In the genomic region with DNA sequence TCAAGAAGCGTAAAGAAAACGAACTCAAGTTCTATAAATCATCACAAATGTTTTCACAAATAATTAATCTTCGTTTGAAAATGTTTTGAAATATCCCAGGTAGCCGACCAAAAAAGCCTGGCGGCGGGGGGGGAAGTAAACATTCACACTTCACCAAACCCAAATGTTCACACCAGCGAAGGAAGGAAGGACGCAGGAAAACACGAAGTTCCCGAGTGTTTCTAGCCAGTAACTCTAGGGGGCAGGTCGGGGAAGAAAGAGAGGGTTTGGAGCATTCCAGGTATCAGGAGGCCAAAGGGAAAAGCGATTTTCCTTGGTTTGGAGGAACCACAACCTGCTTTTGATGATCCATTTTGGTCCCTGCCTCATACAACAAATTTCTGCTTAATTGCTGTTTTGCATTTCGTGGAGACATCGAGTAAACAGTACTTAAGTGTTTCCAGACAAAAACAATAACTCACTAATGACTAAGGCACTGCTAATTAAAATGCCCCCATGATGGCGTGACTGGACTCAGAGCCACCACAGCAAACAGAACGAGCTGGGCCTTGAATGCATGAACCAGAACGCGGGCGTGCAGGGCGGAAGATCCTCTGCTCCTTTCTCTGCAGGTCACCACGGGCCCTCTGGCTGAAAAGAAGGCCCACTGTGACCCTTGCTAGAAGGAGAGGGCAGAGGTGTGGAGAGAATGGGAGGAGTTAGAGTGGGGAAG, we compare ENCODE assay signal across 14 cellular contexts. TPM values are rescaled to one million over a fixed set of nuclear protein-coding genes. Genes with fewer than 3 reads are reported as not detected.
DNase-seq lines count a peak whose midpoint lies in the region; ATAC-seq, FAIRE-seq and TF ChIP-seq lines count a peak whose summit lies in the region.
"Had no signal": no experiment of that assay in that cellular context is flagged by ENCODE, and none has a peak within 500 bp of the region (broad histone marks: within the 10 kb centered on the region; RNA-seq: fewer than 3 reads in every experiment).

No MANE protein-coding gene starts in this region.

- WGBS in A549 (ENCODE audit: missing lambda C conversion rate): 81% methylated on average over 21 of the region's 21 CpGs

- H3K9me3 ChIP-seq in A549: no peaks in the 10 kb centered on the region

- H3K4me1 Mint-ChIP-seq in activated CD4-positive, alpha-beta memory T cell treated with anti-CD3 and anti-CD28 coated beads for 36 hours (ENCODE audit: low read depth): no peaks in the 10 kb centered on the region

- DNase-seq in A549 (ENCODE audit: low read depth in 1 of 2, low spot score in 1 of 2) (no peak), GM12892 (ENCODE audit: insufficient read length) (no peak), astrocyte of the spinal cord (ENCODE audit: low read depth, low spot score) (no peak), left kidney (ENCODE audit: low read depth, low spot score) (peak; percentile 73), NCI-H510A treated with DMSO at 0.1 percent for 48 hours (lab: John Stamatoyannopoulos, UW) (no peak), iPS-NIHi11 (ENCODE audit: low spot score) (no peak)
- no peak for DNase-seq in activated CD4-positive, alpha-beta memory T cell treated with anti-CD3 and anti-CD28 coated beads for 36 hours
- DNase-seq: activated CD4-positive, alpha-beta memory T cell treated with anti-CD3 and anti-CD28 coated beads, Interleukin-2, amount 10 ng/mL, durations not matched to agents 7 days and 5 days; EL; Kasumi-1; naive thymus-derived CD4-positive, alpha-beta T cell; PC-9 had no signal

- H3K9me3 Mint-ChIP-seq in activated CD4-positive, alpha-beta memory T cell treated with anti-CD3 and anti-CD28 coated beads for 36 hours: no peaks in the 10 kb centered on the region
- H3K9me3 Mint-ChIP-seq: activated CD4-positive, alpha-beta memory T cell treated with anti-CD3 and anti-CD28 coated beads, Interleukin-2, amount 10 ng/mL, durations not matched to agents 7 days and 5 days; T-helper 2 cell treated with Interferon-gamma antibody and Interleukin-4, amounts not matched to agents 5 μg/mL and 100 μg/mL, for 36 hours had no signal

- no peak overlapping the region for H3K4me3 Mint-ChIP-seq in activated CD4-positive, alpha-beta memory T cell treated with anti-CD3 and anti-CD28 coated beads for 36 hours
- H3K4me3 Mint-ChIP-seq: activated CD4-positive, alpha-beta memory T cell treated with anti-CD3 and anti-CD28 coated beads, Interleukin-2, amount 10 ng/mL, durations not matched to agents 7 days and 5 days; naive thymus-derived CD4-positive, alpha-beta T cell; T-helper 2 cell treated with Interferon-gamma antibody and Interleukin-4, amounts not matched to agents 5 μg/mL and 100 μg/mL, for 36 hours had no signal

- ATAC-seq in A549 (peak in 1 of 2 experiments; percentile 27; a peak in 1 of 6 replicates), HG03439 (IDR thresholded peaks at IDR 0.05; ENCODE audit: unreplicated experiment) (no peak)
- ATAC-seq: naive thymus-derived CD4-positive, alpha-beta T cell had no signal

- in situ Hi-C loops in astrocyte of the spinal cord (cut with HindIII; ENCODE audit: low sequenced_read_pairs): no loop called here

- H3K4me2 ChIP-seq in A549: no peak overlapping the region
- H3K4me2 ChIP-seq: PC-9 had no signal

- peak; percentile 14 to 33; a peak in 2 of 5 replicates for TF ChIP-seq RAD21 in A549 (conservative IDR thresholded peaks at IDR 0.05 in 1 of 2, IDR thresholded peaks at IDR 0.05 in 1 of 2)

- H3K27ac ChIP-seq in A549: no peak overlapping the region
- H3K27ac ChIP-seq: PC-9 had no signal

- H3K4me1 ChIP-seq in A549: peaks cover 38% of the 10 kb centered on the region

- no peak; the same call in 2 of the 3 replicates for TF ChIP-seq CTCF in A549 (IDR thresholded peaks at IDR 0.05)
- TF ChIP-seq CTCF in astrocyte of the spinal cord (IDR thresholded peaks at IDR 0.05; ENCODE audit: low read depth, low read length): peak; percentile 34

- no peaks in the 10 kb centered on the region for H3K36me3 Mint-ChIP-seq in activated CD4-positive, alpha-beta memory T cell treated with anti-CD3 and anti-CD28 coated beads for 36 hours
- H3K36me3 Mint-ChIP-seq: naive thymus-derived CD4-positive, alpha-beta T cell had no signal

- no peak for FAIRE-seq in A549 (lab: Jason Lieb, UNC)
- FAIRE-seq in GM12892 (lab: Jason Lieb, UNC): peak; percentile 61

- intact Hi-C loops in activated CD4-positive, alpha-beta memory T cell treated with anti-CD3 and anti-CD28 coated beads for 36 hours (cut with micrococcal nuclease): no loop called here

- POLR2A ChIA-PET in A549 (lab: Yijun Ruan, JAX): no interaction called here
- POLR2A ChIA-PET in activated CD4-positive, alpha-beta memory T cell treated with anti-CD3 and anti-CD28 coated beads for 36 hours (lab: Charles Lee): no interaction called here

- TF ChIP-seq POLR2A in A549 (IDR thresholded peaks at IDR 0.05; ENCODE audit: low read length) (no peak), GM12892 (IDR thresholded peaks at IDR 0.05; ENCODE audit: low read depth, low read length) (no peak)

- H3K27me3 Mint-ChIP-seq in activated CD4-positive, alpha-beta memory T cell treated with anti-CD3 and anti-CD28 coated beads for 36 hours: peaks cover 10% of the 10 kb centered on the region

- H3K27ac Mint-ChIP-seq in activated CD4-positive, alpha-beta memory T cell treated with anti-CD3 and anti-CD28 coated beads for 36 hours: no peak overlapping the region
- H3K27ac Mint-ChIP-seq: activated CD4-positive, alpha-beta memory T cell treated with anti-CD3 and anti-CD28 coated beads, Interleukin-2, amount 10 ng/mL, durations not matched to agents 7 days and 5 days; naive thymus-derived CD4-positive, alpha-beta T cell; T-helper 2 cell treated with Interferon-gamma antibody and Interleukin-4, amounts not matched to agents 5 μg/mL and 100 μg/mL, for 36 hours had no signal

- TF ChIP-seq EP300 in A549 (IDR thresholded peaks at IDR 0.05): no peak

- CTCF ChIA-PET in A549 (lab: Yijun Ruan, JAX): interaction anchor here (0.6 to 1.0 kb wide), 2 partner anchors 9 to 1683 kb away, joined by 3 to 4 read pairs; no protein-coding TSS in a partner anchor
- CTCF ChIA-PET in activated CD4-positive, alpha-beta memory T cell treated with anti-CD3 and anti-CD28 coated beads for 36 hours (lab: Charles Lee): no interaction called here

- H3K4me3 ChIP-seq in A549 (no peak overlapping the region), astrocyte of the spinal cord (ENCODE audit: low read depth, low read length) (no peak overlapping the region)
- H3K4me3 ChIP-seq: PC-9 had no signal

TF ChIP-seq in A549, 52 proteins besides CTCF, POLR2A, EP300 and RAD21:
- TF ChIP-seq FOXS1 (CRISPR knock-in tag; IDR thresholded peaks at IDR 0.05) (no peak), CHD4 (IDR thresholded peaks at IDR 0.05; ENCODE audit: borderline replicate concordance) (no peak), MAFK (IDR thresholded peaks at IDR 0.05; ENCODE audit: partially characterized antibody) (peak; percentile 14), CHD2 (IDR thresholded peaks at IDR 0.05; ENCODE audit: low read length, partially characterized antibody) (no peak)
- TF ChIP-seq, protein P1, sequence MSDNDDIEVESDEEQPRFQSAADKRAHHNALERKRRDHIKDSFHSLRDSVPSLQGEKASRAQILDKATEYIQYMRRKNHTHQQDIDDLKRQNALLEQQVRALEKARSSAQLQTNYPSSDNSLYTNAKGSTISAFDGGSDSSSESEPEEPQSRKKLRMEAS (IDR thresholded peaks at IDR 0.05): no peak
- TF ChIP-seq, protein P2, sequence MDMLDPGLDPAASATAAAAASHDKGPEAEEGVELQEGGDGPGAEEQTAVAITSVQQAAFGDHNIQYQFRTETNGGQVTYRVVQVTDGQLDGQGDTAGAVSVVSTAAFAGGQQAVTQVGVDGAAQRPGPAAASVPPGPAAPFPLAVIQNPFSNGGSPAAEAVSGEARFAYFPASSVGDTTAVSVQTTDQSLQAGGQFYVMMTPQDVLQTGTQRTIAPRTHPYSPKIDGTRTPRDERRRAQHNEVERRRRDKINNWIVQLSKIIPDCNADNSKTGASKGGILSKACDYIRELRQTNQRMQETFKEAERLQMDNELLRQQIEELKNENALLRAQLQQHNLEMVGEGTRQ (IDR thresholded peaks at IDR 0.05): no peak
- TF ChIP-seq, protein P3, sequence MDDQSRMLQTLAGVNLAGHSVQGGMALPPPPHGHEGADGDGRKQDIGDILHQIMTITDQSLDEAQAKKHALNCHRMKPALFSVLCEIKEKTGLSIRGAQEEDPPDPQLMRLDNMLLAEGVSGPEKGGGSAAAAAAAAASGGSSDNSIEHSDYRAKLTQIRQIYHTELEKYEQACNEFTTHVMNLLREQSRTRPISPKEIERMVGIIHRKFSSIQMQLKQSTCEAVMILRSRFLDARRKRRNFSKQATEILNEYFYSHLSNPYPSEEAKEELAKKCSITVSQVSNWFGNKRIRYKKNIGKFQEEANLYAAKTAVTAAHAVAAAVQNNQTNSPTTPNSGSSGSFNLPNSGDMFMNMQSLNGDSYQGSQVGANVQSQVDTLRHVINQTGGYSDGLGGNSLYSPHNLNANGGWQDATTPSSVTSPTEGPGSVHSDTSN (IDR thresholded peaks at IDR 0.05): no peak

RNA-seq across cellular contexts. Expression of a gene that starts 16.6 kb away (rescaled TPM):
- polyA plus RNA-seq in A549 (2011; rRNA removed) (6.5 and 11.0 TPM in 2 replicates), A549 (2017; fragmentation: RNase III; extraction: RNeasy Plus Mini Kit Qiagen cat#74134 plus additional on column Dnase treatment) (3.9 to 4.0 TPM (median 3.9 TPM) in 3 replicates)
- polyA plus RNA-seq in A549 (2012; cell fraction: cytosol; rRNA removed): 2.9 and 4.0 TPM in 2 replicates
- 4.6 and 5.1 TPM in 2 replicates for polyA plus RNA-seq in A549 (2012; cell fraction: nucleus; rRNA removed)
- 25.9 and 28.7 TPM in 2 replicates for polyA minus RNA-seq in A549 (2011; rRNA and poly(A)+ RNA removed)
- 4.2 TPM for polyA plus RNA-seq in GM12892 (2012; ENCODE audit: missing spikeins)
- total RNA-seq in activated CD4-positive, alpha-beta memory T cell treated with anti-CD3 and anti-CD28 coated beads for 36 hours: under 1 TPM; 0.21 to 0.68 TPM
